ENCODE assay signal across 25 cellular contexts in genomic region chr5:34832568-34832967, GRCh38. TPM values are rescaled to one million over a fixed set of nuclear protein-coding genes. Genes with fewer than 3 reads are reported as not detected.
"Had no signal": no experiment of that assay in that cellular context is flagged by ENCODE, and none has a peak within 500 bp of the region (broad histone marks: within the 10 kb centered on the region; RNA-seq: fewer than 3 reads in every experiment).

No MANE protein-coding gene starts in this region.

- H3K27ac Mint-ChIP-seq: dendritic cell treated with granulocyte-macrophage colony-stimulating factor and Interleukin-4, amounts not matched to agents 40 ng/mL and 50 ng/mL, for 4 days; effector memory CD8-positive, alpha-beta T cell; naive thymus-derived CD4-positive, alpha-beta T cell; neural progenitor cell; stimulated activated naive B cell treated with anti-CD40 and anti-IgM and Interleukin-4, amounts not matched to agents 10 μg/mL and 1 μg/mL and 100 μg/mL, for 72 hours; stimulated activated naive CD8-positive, alpha-beta T cell treated with anti-CD3 and anti-CD28 coated beads, Interleukin-15, amount 100 ng/mL, for 72 hours had no signal

- H3K27me3 ChIP-seq: esophagus muscularis mucosa, gastroesophageal sphincter, neural progenitor cell, ovary, right lobe of liver, testis had no signal

- H3K36me3 ChIP-seq: ovary, prostate gland had no signal

- DNase-seq: cerebellar nuclear complex; effector memory CD8-positive, alpha-beta T cell; foreskin fibroblast; glutamatergic neuron; kidney; left cardiac atrium; mammary epithelial cell; naive thymus-derived CD4-positive, alpha-beta T cell; nucleus accumbens; ovary; right lobe of liver; stimulated activated CD4-positive, alpha-beta T cell treated with anti-CD3 and anti-CD28 coated beads, Interleukin-2, amount 100 ng/mL, for 24 hours; stimulated activated CD4-positive, alpha-beta T cell treated with anti-CD3 and anti-CD28 coated beads, Interleukin-4, amount 100 ng/mL, for 4 hours; stimulated activated naive B cell treated with anti-CD40 and anti-IgM and Interleukin-4, amounts not matched to agents 10 μg/mL and 1 μg/mL and 100 μg/mL, for 72 hours; stimulated activated naive CD8-positive, alpha-beta T cell treated with anti-CD3 and anti-CD28 coated beads, Interleukin-15, amount 100 ng/mL, for 72 hours; testis had no signal

- H3K27me3 Mint-ChIP-seq: stimulated activated naive B cell treated with anti-CD40 and anti-IgM and Interleukin-4, amounts not matched to agents 10 μg/mL and 1 μg/mL and 100 μg/mL, for 72 hours; stimulated activated naive CD8-positive, alpha-beta T cell treated with anti-CD3 and anti-CD28 coated beads, Interleukin-15, amount 100 ng/mL, for 72 hours; type B pancreatic cell had no signal

- H3K4me1 ChIP-seq: esophagus muscularis mucosa, gastroesophageal sphincter, prostate gland, right lobe of liver had no signal

- H3K4me1 Mint-ChIP-seq: naive thymus-derived CD4-positive, alpha-beta T cell; stimulated activated naive CD8-positive, alpha-beta T cell treated with anti-CD3 and anti-CD28 coated beads, Interleukin-15, amount 100 ng/mL, for 72 hours had no signal

- H3K36me3 Mint-ChIP-seq: naive thymus-derived CD4-positive, alpha-beta T cell; stimulated activated naive B cell treated with anti-CD40 and anti-IgM and Interleukin-4, amounts not matched to agents 10 μg/mL and 1 μg/mL and 100 μg/mL, for 72 hours had no signal

- H3K9me3 ChIP-seq: esophagus muscularis mucosa, gastroesophageal sphincter, ovary, prostate gland, right lobe of liver, testis had no signal

- H3K4me3 ChIP-seq: esophagus muscularis mucosa, gastroesophageal sphincter, neural progenitor cell, ovary, prostate gland, right lobe of liver, testis had no signal

- H3K4me3 Mint-ChIP-seq: dendritic cell treated with granulocyte-macrophage colony-stimulating factor and Interleukin-4, amounts not matched to agents 40 ng/mL and 50 ng/mL, for 4 days; effector memory CD8-positive, alpha-beta T cell; naive thymus-derived CD4-positive, alpha-beta T cell; neural progenitor cell; stimulated activated naive B cell treated with anti-CD40 and anti-IgM and Interleukin-4, amounts not matched to agents 10 μg/mL and 1 μg/mL and 100 μg/mL, for 72 hours; stimulated activated naive CD8-positive, alpha-beta T cell treated with anti-CD3 and anti-CD28 coated beads, Interleukin-15, amount 100 ng/mL, for 72 hours; type B pancreatic cell had no signal

- H3K27ac ChIP-seq: epithelial cell of prostate, esophagus muscularis mucosa, gastroesophageal sphincter, neural progenitor cell, ovary, prostate gland, right lobe of liver, testis had no signal

- ATAC-seq: effector memory CD8-positive, alpha-beta T cell; gastroesophageal sphincter; naive thymus-derived CD4-positive, alpha-beta T cell; right lobe of liver; stimulated activated naive B cell treated with anti-CD40 and anti-IgM and Interleukin-4, amounts not matched to agents 10 μg/mL and 1 μg/mL and 100 μg/mL, for 72 hours had no signal

- H3K9me3 Mint-ChIP-seq: dendritic cell treated with granulocyte-macrophage colony-stimulating factor and Interleukin-4, amounts not matched to agents 40 ng/mL and 50 ng/mL, for 4 days; effector memory CD8-positive, alpha-beta T cell; neural progenitor cell; stimulated activated naive B cell treated with anti-CD40 and anti-IgM and Interleukin-4, amounts not matched to agents 10 μg/mL and 1 μg/mL and 100 μg/mL, for 72 hours; stimulated activated naive CD8-positive, alpha-beta T cell treated with anti-CD3 and anti-CD28 coated beads, Interleukin-15, amount 100 ng/mL, for 72 hours had no signal

RNA-seq across cellular contexts. Expression of gene TTC23L, which starts 6.4 kb away (rescaled TPM):
- total RNA-seq: esophagus muscularis mucosa, left cardiac atrium, mesenteric fat pad, subcutaneous adipose tissue had no signal
- polyA plus RNA-seq: naive thymus-derived CD4-positive, alpha-beta T cell had no signal
